Comparison of ENCODE assay signal across 10 cellular contexts in the genomic region with DNA sequence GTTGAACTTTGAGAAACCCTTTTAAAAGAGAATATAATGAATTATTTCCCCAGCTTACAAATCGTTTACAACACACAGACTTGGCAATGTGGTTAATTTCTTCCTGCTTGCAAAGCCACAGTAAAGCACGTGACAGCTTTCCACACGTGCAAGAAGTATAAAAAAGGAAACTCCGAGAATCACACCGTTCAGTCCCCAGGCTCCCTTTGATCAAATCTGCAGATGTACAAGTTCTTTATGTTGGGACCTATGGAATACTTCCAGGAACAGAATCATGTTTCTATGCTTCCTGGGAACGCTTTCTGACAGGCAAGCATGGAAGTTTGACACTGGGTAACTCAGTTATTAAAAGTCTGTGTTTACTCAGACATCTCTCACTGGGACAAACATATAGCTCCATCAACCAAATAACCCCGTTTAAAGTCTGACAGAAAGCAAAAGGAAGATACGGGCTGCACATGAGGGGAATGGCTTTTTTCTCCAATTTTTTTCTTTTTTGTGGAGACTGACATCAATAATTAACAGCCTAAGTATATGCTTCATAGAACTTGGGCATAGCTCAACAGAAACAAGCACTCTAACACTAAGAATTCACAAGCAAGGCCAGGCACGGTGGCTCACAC.
A peak's percentile ranks its signal among the peaks of the same experiment; 100 is the strongest.
DNase-seq lines count a peak whose midpoint lies in the region; ATAC-seq, FAIRE-seq and TF ChIP-seq lines count a peak whose summit lies in the region.
"Had no signal": no experiment of that assay in that cellular context is flagged by ENCODE, and none has a peak within 500 bp of the region (broad histone marks: within the 10 kb centered on the region; RNA-seq: fewer than 3 reads in every experiment).

No MANE protein-coding gene starts in this region.

- peaks cover 33% of the 10 kb centered on the region for H4K20me1 ChIP-seq in Loucy (ENCODE audit: insufficient read depth, low read length, poor library complexity, severe bottlenecking)
- no peaks in the 10 kb centered on the region for H4K20me1 ChIP-seq in GM12878 (ENCODE audit: control insufficient read depth, insufficient read depth)
- no peaks in the 10 kb centered on the region for H4K20me1 ChIP-seq in OCI-LY7 (ENCODE audit: insufficient read depth, low read length)
- no peaks in the 10 kb centered on the region for H4K20me1 ChIP-seq in osteoblast (ENCODE audit: insufficient read depth, low read length)

- no peaks in the 10 kb centered on the region for H3K4me1 Mint-ChIP-seq in Calu3 (ENCODE audit: low read depth, unreplicated experiment)

- H3K9me2 ChIP-seq in Loucy (replicated peaks; ENCODE audit: low read depth, low read length) (no peaks in the 10 kb centered on the region), OCI-LY7 (ENCODE audit: insufficient read depth, low read length) (no peaks in the 10 kb centered on the region)

- H3K36me3 ChIP-seq in Loucy (ENCODE audit: insufficient read depth, low read length) (no peaks in the 10 kb centered on the region), GM12878 (ENCODE audit: control insufficient read depth in 2 of 2, insufficient read depth in 2 of 2, low read length in 1 of 2) (no peaks in the 10 kb centered on the region; a peak in 2 of 4 replicates), OCI-LY7 (ENCODE audit: insufficient read depth, low read length) (0 out of 2 replicates have a peak, but pooled peaks cover 7% of the 10 kb centered on the region), osteoblast (ENCODE audit: insufficient read depth, low read length) (no peaks in the 10 kb centered on the region)

- H2AFZ ChIP-seq in Loucy (ENCODE audit: low read length), result no peak overlapping the region
- no peak overlapping the region for H2AFZ ChIP-seq in GM12878 (ENCODE audit: control insufficient read depth, low read depth, low read length)
- no peak overlapping the region for H2AFZ ChIP-seq in OCI-LY7 (ENCODE audit: low read length)
- H2AFZ ChIP-seq in osteoblast (ENCODE audit: low read length), result no peak overlapping the region
- H2AFZ ChIP-seq: hepatocyte had no signal

- in situ Hi-C loops in GM12878 (cut with MboI), result no loop called here

- FAIRE-seq in GM12878 (lab: Jason Lieb, UNC), result peak; percentile 68

- no peak for TF ChIP-seq POLR2A in GM12878 (IDR thresholded peaks at IDR 0.05; ENCODE audit: low read depth, low read length)

- peaks cover 4% of the 10 kb centered on the region for H3K9me3 Mint-ChIP-seq in Calu3 (ENCODE audit: low read depth, unreplicated experiment)

- SMC1A ChIA-PET in GM12878 (lab: Charles Lee; ENCODE audit: uncharacterized antibody, unreplicated experiment), result interaction anchor here (1.5 to 2.4 kb wide), 3 partner anchors 11 to 24 kb away, joined by 3 to 12 read pairs (median 12); no protein-coding TSS in a partner anchor

- no peaks in the 10 kb centered on the region for H3K9me3 ChIP-seq in Loucy (ENCODE audit: insufficient read depth, low read depth, low read length)
- no peaks in the 10 kb centered on the region; the same call in 2 of the 3 replicates for H3K9me3 ChIP-seq in GM12878 (replicated peaks; ENCODE audit: control insufficient read depth, insufficient read depth, low read length)
- H3K9me3 ChIP-seq in OCI-LY7 (ENCODE audit: low read length), result no peaks in the 10 kb centered on the region
- H3K9me3 ChIP-seq in osteoblast (ENCODE audit: low read depth, low read length), result no peaks in the 10 kb centered on the region

- peaks cover 15% of the 10 kb centered on the region for H3K27me3 ChIP-seq in Loucy (ENCODE audit: insufficient read depth, low read length, poor library complexity, severe bottlenecking)
- H3K27me3 ChIP-seq in GM12878 (replicated peaks in 1 of 2; ENCODE audit: control insufficient read depth in 2 of 2, insufficient read depth in 2 of 2, low read length in 1 of 2), result no peaks in the 10 kb centered on the region
- no peaks in the 10 kb centered on the region for H3K27me3 ChIP-seq in osteoblast (ENCODE audit: insufficient read depth, low read length)
- H3K27me3 ChIP-seq: hepatocyte had no signal

- no peak for TF ChIP-seq RAD21 in GM12878 (IDR thresholded peaks at IDR 0.05; ENCODE audit: insufficient read depth, low read depth, low read length)

- H3K36me3 Mint-ChIP-seq in Calu3 (ENCODE audit: insufficient read depth, unreplicated experiment), result peaks cover 10% of the 10 kb centered on the region

- POLR2A ChIA-PET in GM12878 (lab: Charles Lee) (interaction anchor here (1.3 kb wide), 1 partner anchor 11 kb away, joined by 3 read pairs; no protein-coding TSS in a partner anchor), OCI-LY7 (lab: Charles Lee) (interaction anchor here (0.7 to 1.2 kb wide), 2 partner anchors 9 to 23 kb away, joined by 3 read pairs; no protein-coding TSS in a partner anchor)

- 31% methylated on average over 9 of the region's 9 CpGs for WGBS in GM12878 (ENCODE audit: insufficient coverage, insufficient replicate concordance, low lambda C conversion rate, missing lambda C conversion rate)

- TF ChIP-seq CTCF in Loucy (conservative IDR thresholded peaks at IDR 0.05; ENCODE audit: low read length), result no peak
- no peak for TF ChIP-seq CTCF in GM12878 (IDR thresholded peaks at IDR 0.05 in 2 of 3, conservative IDR thresholded peaks at IDR 0.05 in 1 of 3; ENCODE audit: control insufficient read depth in 2 of 3, extremely low read depth in 1 of 3, insufficient read depth in 1 of 3, low read depth in 3 of 3, low read length in 3 of 3)
- no peak for TF ChIP-seq CTCF in OCI-LY7 (conservative IDR thresholded peaks at IDR 0.05; ENCODE audit: low read length)
- TF ChIP-seq CTCF in Calu3 (IDR thresholded peaks at IDR 0.05; ENCODE audit: unreplicated experiment), result no peak
- TF ChIP-seq CTCF in osteoblast (IDR thresholded peaks at IDR 0.05; ENCODE audit: extremely low read depth, low read depth, low read length), result no peak

- H3K27ac Mint-ChIP-seq in Calu3 (ENCODE audit: unreplicated experiment), result no peak overlapping the region

- TF ChIP-seq EP300 in GM12878 (IDR thresholded peaks at IDR 0.05; ENCODE audit: borderline replicate concordance in 1 of 2, control insufficient read depth in 1 of 2, low read depth in 2 of 2, low read length in 2 of 2), result no peak

- no peaks in the 10 kb centered on the region for H3K79me2 ChIP-seq in Loucy (ENCODE audit: insufficient read depth, low read length)
- H3K79me2 ChIP-seq in GM12878 (ENCODE audit: control insufficient read depth, insufficient read depth, low read length), result no peaks in the 10 kb centered on the region
- no peaks in the 10 kb centered on the region for H3K79me2 ChIP-seq in OCI-LY7 (ENCODE audit: insufficient read depth, low read depth, low read length)
- H3K79me2 ChIP-seq in osteoblast (ENCODE audit: insufficient read depth, low read length), result no peaks in the 10 kb centered on the region
- H3K79me2 ChIP-seq: hepatocyte had no signal

- peaks cover 10% of the 10 kb centered on the region for H3K4me1 ChIP-seq in Loucy (ENCODE audit: insufficient read depth, low read length, poor library complexity, severe bottlenecking)
- peaks cover 25% of the 10 kb centered on the region for H3K4me1 ChIP-seq in GM12878 (ENCODE audit: control insufficient read depth, insufficient read depth, low read length)
- peaks cover 12% of the 10 kb centered on the region for H3K4me1 ChIP-seq in OCI-LY7 (ENCODE audit: insufficient read depth, low read length, poor library complexity, severe bottlenecking)
- no peaks in the 10 kb centered on the region for H3K4me1 ChIP-seq in osteoblast (ENCODE audit: insufficient read depth, low read length)

- intact Hi-C loops in GM12878 (cut with micrococcal nuclease; ENCODE audit: unreplicated experiment) (no loop called here), OCI-LY7 (cut with micrococcal nuclease; ENCODE audit: unreplicated experiment) (no loop called here), Calu3 (cut with micrococcal nuclease; ENCODE audit: unreplicated experiment) (no loop called here)

- RAD21 ChIA-PET in GM12878 (lab: Charles Lee; ENCODE audit: unreplicated experiment), result interaction anchor here (1.1 to 2.7 kb wide), 2 partner anchors 11 to 20 kb away, joined by 4 to 11 read pairs; no protein-coding TSS in a partner anchor

- H3F3A ChIP-seq in Loucy (ENCODE audit: low read depth), result no peaks in the 10 kb centered on the region

- H3K4me3 ChIP-seq in Loucy (ENCODE audit: low read length, poor library complexity, severe bottlenecking), result no peak overlapping the region
- no peak overlapping the region for H3K4me3 ChIP-seq in GM12878
- no peak overlapping the region for H3K4me3 ChIP-seq in OCI-LY7 (ENCODE audit: low read depth, low read length, poor library complexity, severe bottlenecking)
- no peak overlapping the region for H3K4me3 ChIP-seq in osteoblast (ENCODE audit: insufficient read depth, low read length)
- H3K4me3 ChIP-seq: hepatocyte, SK-N-MC had no signal

- H3K4me3 Mint-ChIP-seq in Calu3 (ENCODE audit: low read depth, unreplicated experiment), result no peak overlapping the region

- ATAC-seq in GM21390 (IDR thresholded peaks at IDR 0.05; ENCODE audit: unreplicated experiment), result peak; percentile 66
- ATAC-seq in GM12878, result peak; percentile 79

- H3K4me2 ChIP-seq in Loucy (ENCODE audit: low read depth, low read length, poor library complexity, severe bottlenecking) (peak overlapping the region; percentile 39), GM12878 (ENCODE audit: control insufficient read depth, insufficient read depth) (peak overlapping the region; percentile 48), OCI-LY7 (ENCODE audit: low read length) (no peak overlapping the region), osteoblast (ENCODE audit: insufficient read depth, low read length) (no peak overlapping the region)
- H3K4me2 ChIP-seq: hepatocyte had no signal

- CTCF ChIA-PET in GM12878 (lab: Yijun Ruan, JAX) (interaction anchor here (0.9 to 1.0 kb wide), 3 partner anchors 10 to 20 kb away, joined by 3 to 5 read pairs (median 4); no protein-coding TSS in a partner anchor), OCI-LY7 (lab: Charles Lee; ENCODE audit: unreplicated experiment) (no interaction called here), Calu3 (lab: Charles Lee) (no interaction called here)

- H3K27ac ChIP-seq in GM12878 (ENCODE audit: control insufficient read depth, insufficient read depth) (no peak overlapping the region; the same call in 1 of the 2 replicates), OCI-LY7 (ENCODE audit: low read depth, low read length, poor library complexity, severe bottlenecking) (no peak overlapping the region), osteoblast (ENCODE audit: low read depth, low read length) (no peak overlapping the region)
- H3K27ac ChIP-seq: hepatocyte, SK-N-MC had no signal

- BruUV-seq in GM12878 (replicated peaks; lab: Mats Ljungman, UMichigan), result no TSS peak
- no TSS peak for BruUV-seq in OCI-LY7 (replicated peaks; lab: Mats Ljungman, UMichigan)
- BruUV-seq in Calu3 (replicated peaks; lab: Mats Ljungman, UMichigan), result no TSS peak

- peak; percentile 23 for DNase-seq in CD1c-positive myeloid dendritic cell (ENCODE audit: extremely low spot score)
- peak; percentile 34 for DNase-seq in GM12878 (ENCODE audit: low read depth, low spot score)
- no peak for DNase-seq in OCI-LY7 (ENCODE audit: low spot score)
- no peak for DNase-seq in amygdala (lab: John Stamatoyannopoulos, UW)
- no peak for DNase-seq in Calu3
- no peak for DNase-seq in osteoblast (ENCODE audit: insufficient read length, low spot score, missing footprints)

- no peaks in the 10 kb centered on the region for H3K27me3 Mint-ChIP-seq in Calu3 (ENCODE audit: unreplicated experiment)

- H3K9ac ChIP-seq in Loucy (ENCODE audit: low read depth, low read length, poor library complexity, severe bottlenecking), result no peak overlapping the region
- no peak overlapping the region for H3K9ac ChIP-seq in GM12878 (ENCODE audit: control insufficient read depth, insufficient read depth, low read length)

Comparison
In these comparisons a context has a peak if more than half of its experiments do, and no peak if none do; other contexts are left out.
1. DNase-seq: peak in CD1c-positive myeloid dendritic cell (single experiment) and GM12878 (single experiment); none in OCI-LY7 (single experiment), amygdala (0 of 56), Calu3 (single experiment) and osteoblast (single experiment).
2. H3K4me2 ChIP-seq: peak in Loucy (single experiment) and GM12878 (single experiment); none in OCI-LY7 (single experiment) and osteoblast (single experiment).